In genomic region chr17:11852911-11853310, GRCh38 we compare ENCODE assay signal across 20 cellular contexts.
DNase-seq lines count a peak whose midpoint lies in the region; ATAC-seq and TF ChIP-seq lines count a peak whose summit lies in the region.
"Had no signal": no experiment of that assay in that cellular context is flagged by ENCODE, and none has a peak within 500 bp of the region (broad histone marks: within the 10 kb centered on the region; RNA-seq: fewer than 3 reads in every experiment).

No MANE protein-coding gene starts in this region.

- ATAC-seq in PC-3 (no peak), GM19455 (IDR thresholded peaks at IDR 0.05; ENCODE audit: unreplicated experiment) (no peak)
- ATAC-seq: naive thymus-derived CD8-positive, alpha-beta T cell had no signal

- CTCF ChIA-PET in PC-3 (lab: Charles Lee): no interaction called here

- in situ Hi-C loops in ACHN (cut with HindIII; ENCODE audit: low pct_ligation_motif_present, low pct_unique_long_range_greater_than_20kb, low sequenced_read_pairs): no loop called here

- DNase-seq in PC-3 (peak; percentile 1), kidney tubule cell (ENCODE audit: low spot score) (peak; percentile 13), suprapubic skin (ENCODE audit: low spot score in 2 of 2) (no peak), WERI-Rb-1 (no peak), ACHN (no peak)
- DNase-seq: activated CD4-positive, alpha-beta T cell treated with anti-CD3 and anti-CD28 coated beads for 1 hour; activated naive CD8-positive, alpha-beta T cell treated with anti-CD3 and anti-CD28 coated beads, Interleukin-2, amount 10 ng/mL, durations not matched to agents 7 days and 5 days; CD4-positive, CD25-positive, alpha-beta regulatory T cell; DMS153; HCEC 1CT; heart right ventricle; IMR-90; naive thymus-derived CD8-positive, alpha-beta T cell; NCI-H1930; NCI-H446; posterior cingulate gyrus; stimulated activated CD4-positive, alpha-beta T cell treated with anti-CD3 and anti-CD28 coated beads, Interleukin-4, amount 100 ng/mL, for 4 hours had no signal

- no TSS peak for BruUV-seq in PC-3 (replicated peaks; lab: Mats Ljungman, UMichigan)

- H3K4me2 ChIP-seq in PC-3 (ENCODE audit: low read length): no peak overlapping the region

- H3K9me3 ChIP-seq in PC-3 (ENCODE audit: low read length): no peaks in the 10 kb centered on the region
- H3K9me3 ChIP-seq in suprapubic skin: no peaks in the 10 kb centered on the region
- H3K9me3 ChIP-seq in WERI-Rb-1 (ENCODE audit: severe bottlenecking): no peaks in the 10 kb centered on the region
- H3K9me3 ChIP-seq: heart right ventricle had no signal

- no peak overlapping the region for H2AFZ ChIP-seq in PC-3 (ENCODE audit: low read length)

- H3K27ac ChIP-seq in PC-3 (ENCODE audit: low read length) (no peak overlapping the region), cingulate gyrus (ENCODE audit: low read depth, low read length) (peak overlapping the region; percentile 69), suprapubic skin (peak overlapping the region; percentile 85), WERI-Rb-1 (no peak overlapping the region)

- TF ChIP-seq CTCF in PC-3 (conservative IDR thresholded peaks at IDR 0.05; ENCODE audit: low read depth, low read length): no peak
- TF ChIP-seq CTCF in suprapubic skin (IDR thresholded peaks at IDR 0.05): no peak
- no peak for TF ChIP-seq CTCF in WERI-Rb-1 (IDR thresholded peaks at IDR 0.05; ENCODE audit: low read depth, low read length)

- H3K4me3 ChIP-seq in PC-3 (ENCODE audit: low read length): no peak overlapping the region
- no peak overlapping the region for H3K4me3 ChIP-seq in suprapubic skin
- H3K4me3 ChIP-seq in WERI-Rb-1 (ENCODE audit: low read depth, low read length): no peak overlapping the region
- H3K4me3 ChIP-seq: heart right ventricle, lung had no signal

- no peak for TF ChIP-seq POLR2A in suprapubic skin (IDR thresholded peaks at IDR 0.05)

- POLR2A ChIA-PET in PC-3 (lab: Charles Lee; ENCODE audit: unreplicated experiment): no interaction called here

- no peak overlapping the region for H3K9ac ChIP-seq in PC-3 (ENCODE audit: low read length)

- no peaks in the 10 kb centered on the region for H3K79me2 ChIP-seq in PC-3 (ENCODE audit: low read length)

- no peak for TF ChIP-seq EP300 in suprapubic skin (IDR thresholded peaks at IDR 0.05)

- no peaks in the 10 kb centered on the region for H3K36me3 ChIP-seq in PC-3 (ENCODE audit: low read depth, low read length)
- H3K36me3 ChIP-seq in suprapubic skin: no peaks in the 10 kb centered on the region
- no peaks in the 10 kb centered on the region for H3K36me3 ChIP-seq in WERI-Rb-1
- H3K36me3 ChIP-seq: heart right ventricle had no signal

- H3F3A ChIP-seq in PC-3 (ENCODE audit: low read length, unreplicated experiment): no peaks in the 10 kb centered on the region

- 44% methylated on average over 2 of the region's 2 CpGs for WGBS in suprapubic skin

- no peaks in the 10 kb centered on the region for H3K9me2 ChIP-seq in PC-3 (replicated peaks; ENCODE audit: low read length)

- H3K4me1 ChIP-seq in PC-3 (ENCODE audit: insufficient read depth, low read length): no peaks in the 10 kb centered on the region
- H3K4me1 ChIP-seq in suprapubic skin: peaks cover 13% of the 10 kb centered on the region

- H4K20me1 ChIP-seq in PC-3 (ENCODE audit: low read length): no peaks in the 10 kb centered on the region

- intact Hi-C loops in PC-3 (cut with micrococcal nuclease): no loop called here

- H3K27me3 ChIP-seq in PC-3 (ENCODE audit: low read length) (no peaks in the 10 kb centered on the region), suprapubic skin (no peaks in the 10 kb centered on the region), WERI-Rb-1 (ENCODE audit: insufficient read depth, low read depth, severe bottlenecking) (no peaks in the 10 kb centered on the region)

Comparison
In these comparisons a context has a peak if more than half of its experiments do, and no peak if none do; other contexts are left out.
1. DNase-seq: peak in PC-3 (single experiment) and kidney tubule cell (single experiment); none in suprapubic skin (0 of 2), WERI-Rb-1 (single experiment) and ACHN (single experiment).
2. H3K27ac ChIP-seq: peak in cingulate gyrus (single experiment) and suprapubic skin (single experiment); none in PC-3 (single experiment) and WERI-Rb-1 (single experiment).